ENCODE assay signal across 8 cellular contexts in genomic region chr11:819943-820649, GRCh38. TPM values are rescaled to one million over a fixed set of nuclear protein-coding genes. Genes with fewer than 3 reads are reported as not detected.
A peak's percentile ranks its signal among the peaks of the same experiment; 100 is the strongest.
DNase-seq lines count a peak whose midpoint lies in the region; ATAC-seq, FAIRE-seq and TF ChIP-seq lines count a peak whose summit lies in the region.

No MANE protein-coding gene starts in this region.

- TF ChIP-seq EP300 in HepG2 (IDR thresholded peaks at IDR 0.05; ENCODE audit: low read depth in 2 of 2, low read length in 2 of 2) (no peak), HepG2 (CRISPR knock-in tag; IDR thresholded peaks at IDR 0.05; ENCODE audit: borderline replicate concordance) (no peak)

- intact Hi-C loops in A673 (cut with micrococcal nuclease; ENCODE audit: unreplicated experiment) (no loop called here), colonic mucosa (cut with DNase I) (no loop called here), HepG2 (cut with micrococcal nuclease; ENCODE audit: unreplicated experiment) (no loop called here)

- peaks cover 20% of the 10 kb centered on the region for H4K20me1 ChIP-seq in HepG2 (ENCODE audit: insufficient read depth, low read length)

- H3K4me1 ChIP-seq in A673 (ENCODE audit: insufficient read depth, low read length, poor library complexity, severe bottlenecking) (peaks cover 6% of the 10 kb centered on the region), colonic mucosa (peaks cover 38% of the 10 kb centered on the region), HepG2 (ENCODE audit: insufficient read depth, low read length) (peaks cover 27% of the 10 kb centered on the region)

- CTCF ChIA-PET in A673 (lab: Charles Lee): no interaction called here
- CTCF ChIA-PET in HepG2 (lab: Yijun Ruan, JAX; ENCODE audit: low intra/inter-chr PET ratio, low total read pairs): no interaction called here

- WGBS in HepG2 (ENCODE audit: low lambda C conversion rate): 3% methylated on average over 5 of the region's 47 CpGs

- H3K4me3 ChIP-seq in A673 (ENCODE audit: low read depth, low read length, poor library complexity, severe bottlenecking): peak overlapping the region; percentile 82
- H3K4me3 ChIP-seq in colonic mucosa: peak overlapping the region; percentile 70
- peak overlapping the region; percentile 80 to 98 (median 94) for H3K4me3 ChIP-seq in HepG2 (replicated peaks in 1 of 3; ENCODE audit: insufficient read depth in 1 of 3, low read depth in 2 of 3, low read length in 3 of 3)

- no peaks in the 10 kb centered on the region for H3K27me3 ChIP-seq in A673 (replicated peaks; ENCODE audit: insufficient read depth, low read depth, low read length, poor library complexity)
- H3K27me3 ChIP-seq in colonic mucosa: no peaks in the 10 kb centered on the region
- H3K27me3 ChIP-seq in HepG2 (ENCODE audit: control insufficient read depth in 1 of 2, insufficient read depth in 2 of 2, low read length in 2 of 2): no peaks in the 10 kb centered on the region; a peak in 1 of 5 replicates

- peak overlapping the region; percentile 98 for H3K4me2 ChIP-seq in HepG2 (ENCODE audit: low read depth, low read length)

- ATAC-seq in GM18870 (IDR thresholded peaks at IDR 0.05; ENCODE audit: unreplicated experiment): peak; percentile 65
- ATAC-seq in HG03103 (IDR thresholded peaks at IDR 0.05; ENCODE audit: low read depth, unreplicated experiment): peak; percentile 41
- ATAC-seq in HepG2: peak; percentile 62

- H3K36me3 ChIP-seq in A673 (ENCODE audit: insufficient read depth, low read length, poor library complexity, severe bottlenecking) (peaks cover 3% of the 10 kb centered on the region), colonic mucosa (peaks cover 7% of the 10 kb centered on the region), HepG2 (replicated peaks in 1 of 2; ENCODE audit: control insufficient read depth in 1 of 2, insufficient read depth in 2 of 2, low read length in 2 of 2) (peaks cover 8 to 20% of the 10 kb centered on the region in 2 experiments; a peak in 4 of 5 replicates)

- TF ChIP-seq RAD21 in HepG2 (CRISPR knock-in tag; IDR thresholded peaks at IDR 0.05): no peak

- peaks cover 20% of the 10 kb centered on the region for H3K79me2 ChIP-seq in HepG2 (ENCODE audit: insufficient read depth, low read length)

- in situ Hi-C loops in HepG2 (cut with HindIII; ENCODE audit: extremely low pct_ligation_motif_present, low pct_unique_long_range_greater_than_20kb): no loop called here

- H3K27ac ChIP-seq in A673 (ENCODE audit: low read depth, low read length, poor library complexity, severe bottlenecking) (peak overlapping the region; percentile 87), colonic mucosa (peak overlapping the region; percentile 98), HepG2 (ENCODE audit: extremely low read length, insufficient read depth, low read length) (peak overlapping the region; percentile 92)

- TF ChIP-seq CTCF in A673 (conservative IDR thresholded peaks at IDR 0.05; ENCODE audit: low read depth, low read length) (no peak), colonic mucosa (IDR thresholded peaks at IDR 0.05) (no peak), HepG2 (CRISPR knock-in tag; IDR thresholded peaks at IDR 0.05) (no peak)

- BruUV-seq in A673 (replicated peaks; lab: Mats Ljungman, UMichigan): TSS peak; percentile 44
- BruUV-seq in HepG2 (replicated peaks; lab: Mats Ljungman, UMichigan): TSS peak; percentile 72

- DNase-seq in A673 (ENCODE audit: low spot score) (peak; percentile 76), NCI-H510A treated with DMSO at 0.1 percent for 48 hours (lab: John Stamatoyannopoulos, UW) (peak; percentile 71), colonic mucosa (peak; percentile 96), HepG2 (ENCODE audit: low spot score) (peak; percentile 94)
- DNase-seq in activated CD4-positive, alpha-beta T cell treated with anti-CD3 and anti-CD28 coated beads for 48 hours: peak; percentile 96
- peak; percentile 83 to 87 for DNase-seq in stimulated activated CD4-positive, alpha-beta T cell treated with anti-CD3 and anti-CD28 coated beads, Interleukin-2, amount 100 ng/mL, for 48 hours

- peak; percentile 8 for FAIRE-seq in HepG2 (lab: Jason Lieb, UNC)

- POLR2A ChIA-PET in A673 (lab: Charles Lee; ENCODE audit: low non-redundant PET) (interaction anchor here (0.7 kb wide), 1 partner anchor 464 kb away, joined by 3 read pairs; no protein-coding TSS in a partner anchor), HepG2 (lab: Yijun Ruan, JAX) (interaction anchor here (0.8 to 9.2 kb wide), 21 partner anchors 7 to 443 kb away, joined by 3 to 264 read pairs (median 11); partner anchors contain the start of genes CD151, CRACR2B, DEAF1 and EPS8L2)

- no peaks in the 10 kb centered on the region for H3K9me3 ChIP-seq in A673 (ENCODE audit: low read depth, low read length, poor library complexity, severe bottlenecking)
- H3K9me3 ChIP-seq in colonic mucosa: no peaks in the 10 kb centered on the region
- no peaks in the 10 kb centered on the region for H3K9me3 ChIP-seq in HepG2 (ENCODE audit: low read length)

- H2AFZ ChIP-seq in HepG2 (ENCODE audit: low read length): no peak overlapping the region

- peak in 1 of 2 experiments; percentile 66; a peak in 2 of 4 replicates for TF ChIP-seq POLR2A in HepG2 (IDR thresholded peaks at IDR 0.05; ENCODE audit: insufficient read depth in 1 of 2, low read depth in 2 of 2, low read length in 2 of 2)

- H3K9ac ChIP-seq in colonic mucosa (ENCODE audit: low read depth in 2 of 2, low read length in 2 of 2) (peak overlapping the region; percentile 83 to 93), HepG2 (ENCODE audit: insufficient read depth, low read depth, low read length) (peak overlapping the region; percentile 92)

RNA-seq across cellular contexts. Expression of gene PNPLA2, which starts 1.4 kb away (rescaled TPM):
- 45.0 and 45.4 TPM in 2 replicates for total RNA-seq in A673 (2021)
- total RNA-seq in colonic mucosa: 100 to 1,000 TPM; 139 to 155 TPM
- total RNA-seq in HepG2 (2016; rRNA removed; fragmentation: Illumina TruSeq; extraction: Trizol): 4.8 and 10.5 TPM in 2 replicates
- total RNA-seq in HepG2 (2016; cell fraction: cytosol; rRNA removed; fragmentation: Illumina TruSeq; extraction: Trizol; ENCODE audit: low read depth): 3.8 and 4.1 TPM in 2 replicates
- total RNA-seq in HepG2 (2016; cell fraction: insoluble cytoplasmic fraction; rRNA removed; fragmentation: Illumina TruSeq; extraction: Trizol): 4.0 and 11.4 TPM in 2 replicates
- total RNA-seq in HepG2 (2016; cell fraction: membrane; rRNA removed; fragmentation: Illumina TruSeq; extraction: Trizol): 4.4 and 5.4 TPM in 2 replicates
- 17.2 and 23.5 TPM in 2 replicates for total RNA-seq in HepG2 (2016; cell fraction: nucleus; rRNA removed; fragmentation: Illumina TruSeq; extraction: Trizol)
- polyA plus RNA-seq in HepG2 (2011; rRNA removed): 43.2 and 58.1 TPM in 2 replicates
- polyA plus RNA-seq in HepG2 (2011; cell fraction: cytosol; rRNA removed): 7.3 and 12.8 TPM in 2 replicates
- polyA plus RNA-seq in HepG2 (2011; cell fraction: nucleus; rRNA removed): 830 and 954 TPM in 2 replicates
- polyA plus RNA-seq in HepG2 (2012): 70.1 and 82.8 TPM in 2 replicates
- polyA plus RNA-seq in HepG2 (2016; cell fraction: cytosol; fragmentation: Illumina TruSeq; extraction: Trizol; ENCODE audit: low read depth): 4.8 and 6.6 TPM in 2 replicates
- polyA plus RNA-seq in HepG2 (2016; cell fraction: insoluble cytoplasmic fraction; fragmentation: Illumina TruSeq; extraction: Trizol; ENCODE audit: low read depth): 14.6 and 20.2 TPM in 2 replicates
- 7.5 and 10.2 TPM in 2 replicates for polyA plus RNA-seq in HepG2 (2016; cell fraction: membrane; fragmentation: Illumina TruSeq; extraction: Trizol; ENCODE audit: low read depth)
- 77.9 and 79.1 TPM in 2 replicates for polyA plus RNA-seq in HepG2 (2016; cell fraction: nucleus; fragmentation: Illumina TruSeq; extraction: Trizol; ENCODE audit: insufficient read depth, low read depth)
- 60.4 and 150 TPM in 2 replicates for polyA minus RNA-seq in HepG2 (2011; rRNA and poly(A)+ RNA removed; ENCODE audit: low replicate concordance)
- polyA minus RNA-seq in HepG2 (2011; cell fraction: cytosol; rRNA and poly(A)+ RNA removed): 24.0 and 31.5 TPM in 2 replicates
- 135 and 151 TPM in 2 replicates for polyA minus RNA-seq in HepG2 (2011; cell fraction: nucleus; rRNA and poly(A)+ RNA removed)

RNA-seq across cellular contexts. Expression of gene CRACR2B, which starts 7.6 kb away (rescaled TPM):
- total RNA-seq in A673 (2021): 0.90 and 1.1 TPM in 2 replicates
- total RNA-seq in colonic mucosa: 100 to 1,000 TPM in 1 of 2 donors, 10 to 100 TPM in 1; 97.3 to 108 TPM
- total RNA-seq in HepG2 (2016; rRNA removed; fragmentation: Illumina TruSeq; extraction: Trizol): 8.9 and 14.9 TPM in 2 replicates
- 5.5 and 5.9 TPM in 2 replicates for total RNA-seq in HepG2 (2016; cell fraction: cytosol; rRNA removed; fragmentation: Illumina TruSeq; extraction: Trizol; ENCODE audit: low read depth)
- 8.5 and 12.6 TPM in 2 replicates for total RNA-seq in HepG2 (2016; cell fraction: insoluble cytoplasmic fraction; rRNA removed; fragmentation: Illumina TruSeq; extraction: Trizol)
- 6.6 and 10.0 TPM in 2 replicates for total RNA-seq in HepG2 (2016; cell fraction: membrane; rRNA removed; fragmentation: Illumina TruSeq; extraction: Trizol)
- 10.8 and 16.7 TPM in 2 replicates for total RNA-seq in HepG2 (2016; cell fraction: nucleus; rRNA removed; fragmentation: Illumina TruSeq; extraction: Trizol)
- polyA plus RNA-seq in HepG2 (2011; rRNA removed): 21.0 and 27.7 TPM in 2 replicates
- polyA plus RNA-seq in HepG2 (2011; cell fraction: cytosol; rRNA removed): 9.8 and 16.5 TPM in 2 replicates
- polyA plus RNA-seq in HepG2 (2011; cell fraction: nucleus; rRNA removed): 278 and 343 TPM in 2 replicates
- 10.5 and 14.8 TPM in 2 replicates for polyA plus RNA-seq in HepG2 (2012)
- 8.3 and 10.9 TPM in 2 replicates for polyA plus RNA-seq in HepG2 (2016; cell fraction: cytosol; fragmentation: Illumina TruSeq; extraction: Trizol; ENCODE audit: low read depth)
- 14.8 and 17.4 TPM in 2 replicates for polyA plus RNA-seq in HepG2 (2016; cell fraction: insoluble cytoplasmic fraction; fragmentation: Illumina TruSeq; extraction: Trizol; ENCODE audit: low read depth)
- 11.2 and 14.5 TPM in 2 replicates for polyA plus RNA-seq in HepG2 (2016; cell fraction: membrane; fragmentation: Illumina TruSeq; extraction: Trizol; ENCODE audit: low read depth)
- polyA plus RNA-seq in HepG2 (2016; cell fraction: nucleus; fragmentation: Illumina TruSeq; extraction: Trizol; ENCODE audit: insufficient read depth, low read depth): 48.6 and 55.2 TPM in 2 replicates
- polyA minus RNA-seq in HepG2 (2011; rRNA and poly(A)+ RNA removed; ENCODE audit: low replicate concordance): 3.4 and 13.9 TPM in 2 replicates
- 7.5 and 8.4 TPM in 2 replicates for polyA minus RNA-seq in HepG2 (2011; cell fraction: cytosol; rRNA and poly(A)+ RNA removed)
- 22.7 and 23.2 TPM in 2 replicates for polyA minus RNA-seq in HepG2 (2011; cell fraction: nucleus; rRNA and poly(A)+ RNA removed)

RNA-seq across cellular contexts. Expression of gene RPLP2, which starts 10.3 kb away (rescaled TPM):
- 1,325 and 1,354 TPM in 2 replicates for total RNA-seq in A673 (2021)
- 1,000 to 10,000 TPM; 2,068 to 2,303 TPM for total RNA-seq in colonic mucosa
- total RNA-seq in HepG2 (2016; rRNA removed; fragmentation: Illumina TruSeq; extraction: Trizol): 2,049 and 2,106 TPM in 2 replicates
- total RNA-seq in HepG2 (2016; cell fraction: cytosol; rRNA removed; fragmentation: Illumina TruSeq; extraction: Trizol; ENCODE audit: low read depth): 3,126 and 3,282 TPM in 2 replicates
- 1,870 and 2,048 TPM in 2 replicates for total RNA-seq in HepG2 (2016; cell fraction: insoluble cytoplasmic fraction; rRNA removed; fragmentation: Illumina TruSeq; extraction: Trizol)
- total RNA-seq in HepG2 (2016; cell fraction: membrane; rRNA removed; fragmentation: Illumina TruSeq; extraction: Trizol): 3,967 and 4,265 TPM in 2 replicates
- total RNA-seq in HepG2 (2016; cell fraction: nucleus; rRNA removed; fragmentation: Illumina TruSeq; extraction: Trizol): 735 and 852 TPM in 2 replicates
- 895 and 978 TPM in 2 replicates for polyA plus RNA-seq in HepG2 (2011; rRNA removed)
- 1,028 and 2,692 TPM in 2 replicates for polyA plus RNA-seq in HepG2 (2011; cell fraction: cytosol; rRNA removed)
- 723 and 858 TPM in 2 replicates for polyA plus RNA-seq in HepG2 (2011; cell fraction: nucleus; rRNA removed)
- polyA plus RNA-seq in HepG2 (2012): 1,506 and 2,284 TPM in 2 replicates
- 3,287 and 3,430 TPM in 2 replicates for polyA plus RNA-seq in HepG2 (2016; cell fraction: cytosol; fragmentation: Illumina TruSeq; extraction: Trizol; ENCODE audit: low read depth)
- 1,412 and 1,584 TPM in 2 replicates for polyA plus RNA-seq in HepG2 (2016; cell fraction: insoluble cytoplasmic fraction; fragmentation: Illumina TruSeq; extraction: Trizol; ENCODE audit: low read depth)
- 3,687 and 3,698 TPM in 2 replicates for polyA plus RNA-seq in HepG2 (2016; cell fraction: membrane; fragmentation: Illumina TruSeq; extraction: Trizol; ENCODE audit: low read depth)
- 1,014 and 1,045 TPM in 2 replicates for polyA plus RNA-seq in HepG2 (2016; cell fraction: nucleus; fragmentation: Illumina TruSeq; extraction: Trizol; ENCODE audit: insufficient read depth, low read depth)
- polyA minus RNA-seq in HepG2 (2011; rRNA and poly(A)+ RNA removed; ENCODE audit: low replicate concordance): 472 and 1,216 TPM in 2 replicates
- 793 and 848 TPM in 2 replicates for polyA minus RNA-seq in HepG2 (2011; cell fraction: cytosol; rRNA and poly(A)+ RNA removed)
- polyA minus RNA-seq in HepG2 (2011; cell fraction: nucleus; rRNA and poly(A)+ RNA removed): 188 and 248 TPM in 2 replicates

RNA-seq across cellular contexts. Expression of gene CD151, which starts 12.7 kb away (rescaled TPM):
- total RNA-seq in A673 (2021) (123 and 127 TPM in 2 replicates), colonic mucosa (100 to 1,000 TPM; 371 to 396 TPM), HepG2 (2016; rRNA removed; fragmentation: Illumina TruSeq; extraction: Trizol) (54.0 and 125 TPM in 2 replicates)
- 31.5 and 37.4 TPM in 2 replicates for total RNA-seq in HepG2 (2016; cell fraction: cytosol; rRNA removed; fragmentation: Illumina TruSeq; extraction: Trizol; ENCODE audit: low read depth)
- total RNA-seq in HepG2 (2016; cell fraction: insoluble cytoplasmic fraction; rRNA removed; fragmentation: Illumina TruSeq; extraction: Trizol): 60.0 and 126 TPM in 2 replicates
- 34.7 and 43.1 TPM in 2 replicates for total RNA-seq in HepG2 (2016; cell fraction: membrane; rRNA removed; fragmentation: Illumina TruSeq; extraction: Trizol)
- 93.4 and 110 TPM in 2 replicates for total RNA-seq in HepG2 (2016; cell fraction: nucleus; rRNA removed; fragmentation: Illumina TruSeq; extraction: Trizol)
- 197 and 287 TPM in 2 replicates for polyA plus RNA-seq in HepG2 (2011; rRNA removed)
- polyA plus RNA-seq in HepG2 (2011; cell fraction: cytosol; rRNA removed): 200 and 252 TPM in 2 replicates
- polyA plus RNA-seq in HepG2 (2011; cell fraction: nucleus; rRNA removed): 375 and 396 TPM in 2 replicates
- 93.8 and 141 TPM in 2 replicates for polyA plus RNA-seq in HepG2 (2012)
- 36.4 and 45.9 TPM in 2 replicates for polyA plus RNA-seq in HepG2 (2016; cell fraction: cytosol; fragmentation: Illumina TruSeq; extraction: Trizol; ENCODE audit: low read depth)
- 54.8 and 63.7 TPM in 2 replicates for polyA plus RNA-seq in HepG2 (2016; cell fraction: insoluble cytoplasmic fraction; fragmentation: Illumina TruSeq; extraction: Trizol; ENCODE audit: low read depth)
- polyA plus RNA-seq in HepG2 (2016; cell fraction: membrane; fragmentation: Illumina TruSeq; extraction: Trizol; ENCODE audit: low read depth): 41.9 and 45.5 TPM in 2 replicates
- 208 and 218 TPM in 2 replicates for polyA plus RNA-seq in HepG2 (2016; cell fraction: nucleus; fragmentation: Illumina TruSeq; extraction: Trizol; ENCODE audit: insufficient read depth, low read depth)
- 312 and 492 TPM in 2 replicates for polyA minus RNA-seq in HepG2 (2011; rRNA and poly(A)+ RNA removed; ENCODE audit: low replicate concordance)
- polyA minus RNA-seq in HepG2 (2011; cell fraction: cytosol; rRNA and poly(A)+ RNA removed): 90.0 and 90.8 TPM in 2 replicates
- polyA minus RNA-seq in HepG2 (2011; cell fraction: nucleus; rRNA and poly(A)+ RNA removed): 60.9 and 80.8 TPM in 2 replicates

RNA-seq across cellular contexts. Expression of gene PIDD1, which starts 15.1 kb away (rescaled TPM):
- total RNA-seq in A673 (2021) (20.6 and 23.9 TPM in 2 replicates), colonic mucosa (10 to 100 TPM; 17.7 to 47.5 TPM), HepG2 (2016; rRNA removed; fragmentation: Illumina TruSeq; extraction: Trizol) (7.9 and 16.0 TPM in 2 replicates)
- total RNA-seq in HepG2 (2016; cell fraction: cytosol; rRNA removed; fragmentation: Illumina TruSeq; extraction: Trizol; ENCODE audit: low read depth): 3.5 and 4.1 TPM in 2 replicates
- total RNA-seq in HepG2 (2016; cell fraction: insoluble cytoplasmic fraction; rRNA removed; fragmentation: Illumina TruSeq; extraction: Trizol): 8.8 and 17.2 TPM in 2 replicates
- total RNA-seq in HepG2 (2016; cell fraction: membrane; rRNA removed; fragmentation: Illumina TruSeq; extraction: Trizol): 7.4 and 7.9 TPM in 2 replicates
- total RNA-seq in HepG2 (2016; cell fraction: nucleus; rRNA removed; fragmentation: Illumina TruSeq; extraction: Trizol): 17.2 and 22.2 TPM in 2 replicates
- 14.3 and 17.7 TPM in 2 replicates for polyA plus RNA-seq in HepG2 (2011; rRNA removed)
- polyA plus RNA-seq in HepG2 (2011; cell fraction: cytosol; rRNA removed): 5.0 and 12.7 TPM in 2 replicates
- polyA plus RNA-seq in HepG2 (2011; cell fraction: nucleus; rRNA removed): 234 and 353 TPM in 2 replicates
- polyA plus RNA-seq in HepG2 (2012): 6.8 and 9.8 TPM in 2 replicates
- polyA plus RNA-seq in HepG2 (2016; cell fraction: cytosol; fragmentation: Illumina TruSeq; extraction: Trizol; ENCODE audit: low read depth): 3.7 and 3.9 TPM in 2 replicates
- 12.6 and 15.2 TPM in 2 replicates for polyA plus RNA-seq in HepG2 (2016; cell fraction: insoluble cytoplasmic fraction; fragmentation: Illumina TruSeq; extraction: Trizol; ENCODE audit: low read depth)
- 7.8 and 9.8 TPM in 2 replicates for polyA plus RNA-seq in HepG2 (2016; cell fraction: membrane; fragmentation: Illumina TruSeq; extraction: Trizol; ENCODE audit: low read depth)
- polyA plus RNA-seq in HepG2 (2016; cell fraction: nucleus; fragmentation: Illumina TruSeq; extraction: Trizol; ENCODE audit: insufficient read depth, low read depth): 93.2 and 101 TPM in 2 replicates
- polyA minus RNA-seq in HepG2 (2011; rRNA and poly(A)+ RNA removed; ENCODE audit: low replicate concordance): 2.9 and 14.9 TPM in 2 replicates
- 3.4 and 7.0 TPM in 2 replicates for polyA minus RNA-seq in HepG2 (2011; cell fraction: cytosol; rRNA and poly(A)+ RNA removed)
- polyA minus RNA-seq in HepG2 (2011; cell fraction: nucleus; rRNA and poly(A)+ RNA removed): 19.3 TPM in 2 replicates

Comparison
In these comparisons a context has a peak if more than half of its experiments do, and no peak if none do; other contexts are left out.
1. Peak in every context shown above with its lines: DNase-seq, ATAC-seq, H3K4me3 ChIP-seq and H3K27ac ChIP-seq.